Comparison of ENCODE assay signal across 1 cellular context in the genomic region with DNA sequence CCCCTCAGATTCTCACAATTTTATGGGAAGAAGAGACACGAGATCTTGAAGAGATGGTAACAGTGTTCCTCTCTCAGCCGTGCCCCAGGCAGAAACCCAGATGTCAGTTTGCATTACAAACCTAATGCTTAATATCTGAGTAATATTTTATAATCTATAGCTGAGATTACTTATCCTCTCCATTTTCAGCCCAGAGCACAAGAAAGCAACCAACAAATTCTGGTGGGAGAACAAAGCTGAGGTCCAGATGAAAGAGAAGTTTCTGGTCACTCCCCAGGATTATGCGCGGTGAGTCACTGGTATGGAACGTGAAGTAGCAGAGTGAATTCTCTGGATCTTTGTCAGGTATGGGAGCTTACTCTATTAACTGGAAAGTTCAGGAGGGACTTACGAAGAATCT.
TF ChIP-seq lines count a peak whose summit lies in the region.

No MANE protein-coding gene starts in this region.

TF ChIP-seq in endothelial cell of umbilical vein, 7 proteins besides CTCF, POLR2A, EP300 and RAD21:
- no peak for TF ChIP-seq EZH2 (IDR thresholded peaks at IDR 0.05; ENCODE audit: borderline replicate concordance, low read depth, low read length, severe bottlenecking)
- TF ChIP-seq JUN (IDR thresholded peaks at IDR 0.05; ENCODE audit: borderline replicate concordance, insufficient read depth, insufficient read length, low read depth) = peak; percentile 41
- no peak for TF ChIP-seq POLR2AphosphoS5 (IDR thresholded peaks at IDR 0.05; ENCODE audit: insufficient read depth, low read depth, low read length)
- TF ChIP-seq FOS (IDR thresholded peaks at IDR 0.05; ENCODE audit: borderline replicate concordance, insufficient read depth, low read length) = peak; percentile 65
- TF ChIP-seq, protein P1, sequence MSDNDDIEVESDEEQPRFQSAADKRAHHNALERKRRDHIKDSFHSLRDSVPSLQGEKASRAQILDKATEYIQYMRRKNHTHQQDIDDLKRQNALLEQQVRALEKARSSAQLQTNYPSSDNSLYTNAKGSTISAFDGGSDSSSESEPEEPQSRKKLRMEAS (IDR thresholded peaks at IDR 0.05; ENCODE audit: insufficient read depth, insufficient read length) = no peak
- no peak for TF ChIP-seq MYC (IDR thresholded peaks at IDR 0.05; ENCODE audit: low read depth, low read length)
